Comparison of ENCODE assay signal across 21 cellular contexts in genomic region chr20:54510546-54511129, GRCh38. TPM values are rescaled to one million over a fixed set of nuclear protein-coding genes. Genes with fewer than 3 reads are reported as not detected.
A peak's percentile ranks its signal among the peaks of the same experiment; 100 is the strongest.
DNase-seq lines count a peak whose midpoint lies in the region; ATAC-seq, FAIRE-seq and TF ChIP-seq lines count a peak whose summit lies in the region.
"Had no signal": no experiment of that assay in that cellular context is flagged by ENCODE, and none has a peak within 500 bp of the region (broad histone marks: within the 10 kb centered on the region; RNA-seq: fewer than 3 reads in every experiment).

No MANE protein-coding gene starts in this region.

- no peak overlapping the region for H2AFZ ChIP-seq in astrocyte (ENCODE audit: low read depth, low read length)

- H3K36me3 ChIP-seq in astrocyte (ENCODE audit: insufficient read depth, low read length): no peaks in the 10 kb centered on the region
- H3K36me3 ChIP-seq: Peyer's patch, upper lobe of right lung had no signal

- H3K9me3 Mint-ChIP-seq in astrocyte (ENCODE audit: unreplicated experiment): no peaks in the 10 kb centered on the region
- H3K9me3 Mint-ChIP-seq in nephron progenitor cell: peaks cover 9% of the 10 kb centered on the region
- H3K9me3 Mint-ChIP-seq: activated CD4-positive, alpha-beta memory T cell treated with anti-CD3 and anti-CD28 coated beads, Interleukin-2, amount 10 ng/mL, durations not matched to agents 7 days and 5 days had no signal

- H4K20me1 ChIP-seq in astrocyte (ENCODE audit: insufficient read depth, low read length): no peaks in the 10 kb centered on the region

- no peaks in the 10 kb centered on the region for H3K27me3 ChIP-seq in astrocyte (ENCODE audit: insufficient read depth, low read length)
- H3K27me3 ChIP-seq: Peyer's patch, upper lobe of right lung had no signal

- H3K27me3 Mint-ChIP-seq in astrocyte (ENCODE audit: low read depth, unreplicated experiment) (no peaks in the 10 kb centered on the region), nephron progenitor cell (ENCODE audit: low read depth, poor library complexity) (peaks cover 3% of the 10 kb centered on the region)
- H3K27me3 Mint-ChIP-seq: activated CD4-positive, alpha-beta memory T cell treated with anti-CD3 and anti-CD28 coated beads, Interleukin-2, amount 10 ng/mL, durations not matched to agents 7 days and 5 days; activated naive CD8-positive, alpha-beta T cell treated with anti-CD3 and anti-CD28 coated beads, Interleukin-2, amount 10 ng/mL, durations not matched to agents 7 days and 5 days; CD4-positive, alpha-beta T cell; progenitor cell of endocrine pancreas had no signal

- H3K4me1 Mint-ChIP-seq in astrocyte (ENCODE audit: low read depth, unreplicated experiment) (no peaks in the 10 kb centered on the region), nephron progenitor cell (no peaks in the 10 kb centered on the region)
- H3K4me1 Mint-ChIP-seq: activated CD4-positive, alpha-beta memory T cell treated with anti-CD3 and anti-CD28 coated beads, Interleukin-2, amount 10 ng/mL, durations not matched to agents 7 days and 5 days; activated naive CD8-positive, alpha-beta T cell treated with anti-CD3 and anti-CD28 coated beads, Interleukin-2, amount 10 ng/mL, durations not matched to agents 7 days and 5 days had no signal

- ATAC-seq in GM21360 (IDR thresholded peaks at IDR 0.05; ENCODE audit: unreplicated experiment) (no peak), GM21526 (IDR thresholded peaks at IDR 0.05; ENCODE audit: low FRiP score, unreplicated experiment) (no peak)
- ATAC-seq: K562; stimulated activated naive CD8-positive, alpha-beta T cell treated with anti-CD3 and anti-CD28 coated beads, Interleukin-15, Interleukin-2, amounts not matched to agents 100 U/mL and 50 U/mL, for 24 hours; upper lobe of right lung had no signal

- no peak for FAIRE-seq in astrocyte (lab: Jason Lieb, UNC)
- FAIRE-seq: K562 had no signal

- H3K4me1 ChIP-seq in astrocyte (ENCODE audit: insufficient read depth, low read length): no peaks in the 10 kb centered on the region
- H3K4me1 ChIP-seq: Peyer's patch, upper lobe of right lung had no signal

- no peaks in the 10 kb centered on the region for H3K9me3 ChIP-seq in astrocyte (ENCODE audit: insufficient read depth, low read depth, low read length)
- H3K9me3 ChIP-seq: upper lobe of right lung had no signal

- H3K4me3 ChIP-seq in astrocyte (ENCODE audit: insufficient read depth, low read depth, low read length): no peak overlapping the region
- H3K4me3 ChIP-seq: K562, Peyer's patch, upper lobe of right lung had no signal

- DNase-seq in ELF-1 (ENCODE audit: low read depth, low spot score) (peak; percentile 79), astrocyte (ENCODE audit: low read depth) (peak; percentile 22), globus pallidus (ENCODE audit: low spot score) (peak; percentile 26), nephron progenitor cell (peak; percentile 14), foreskin melanocyte (no peak), NCI-H2196 (lab: John Stamatoyannopoulos, UW; ENCODE audit: unreplicated experiment) (no peak)
- DNase-seq: activated CD4-positive, alpha-beta memory T cell treated with anti-CD3 and anti-CD28 coated beads, Interleukin-2, amount 10 ng/mL, durations not matched to agents 7 days and 5 days; activated naive CD8-positive, alpha-beta T cell treated with anti-CD3 and anti-CD28 coated beads, Interleukin-2, amount 10 ng/mL, durations not matched to agents 7 days and 5 days; CD4-positive, alpha-beta T cell; DMS79 treated with DMSO at 0.1 percent for 48 hours; NCI-H1092; NCI-H2171 treated with DMSO at 0.1 percent for 48 hours; NCI-H82; Peyer's patch; stimulated activated naive CD8-positive, alpha-beta T cell treated with anti-CD3 and anti-CD28 coated beads, Interleukin-15, Interleukin-2, amounts not matched to agents 100 U/mL and 50 U/mL, for 24 hours; upper lobe of right lung had no signal

- no peak overlapping the region for H3K9ac ChIP-seq in astrocyte (ENCODE audit: low read length)

- H3K36me3 Mint-ChIP-seq in astrocyte (ENCODE audit: low read depth, unreplicated experiment) (no peaks in the 10 kb centered on the region), nephron progenitor cell (ENCODE audit: low read depth) (no peaks in the 10 kb centered on the region)
- H3K36me3 Mint-ChIP-seq: activated naive CD8-positive, alpha-beta T cell treated with anti-CD3 and anti-CD28 coated beads, Interleukin-2, amount 10 ng/mL, durations not matched to agents 7 days and 5 days had no signal

- H3K27ac Mint-ChIP-seq in astrocyte (ENCODE audit: unreplicated experiment) (no peak overlapping the region), nephron progenitor cell (no peak overlapping the region)
- H3K27ac Mint-ChIP-seq: activated CD4-positive, alpha-beta memory T cell treated with anti-CD3 and anti-CD28 coated beads, Interleukin-2, amount 10 ng/mL, durations not matched to agents 7 days and 5 days; activated naive CD8-positive, alpha-beta T cell treated with anti-CD3 and anti-CD28 coated beads, Interleukin-2, amount 10 ng/mL, durations not matched to agents 7 days and 5 days; CD4-positive, alpha-beta T cell; progenitor cell of endocrine pancreas had no signal

- H3K27ac ChIP-seq in astrocyte (ENCODE audit: low read depth, low read length): no peak overlapping the region
- H3K27ac ChIP-seq: epithelial cell of prostate, Peyer's patch, upper lobe of right lung had no signal

- TF ChIP-seq CTCF in astrocyte (IDR thresholded peaks at IDR 0.05; ENCODE audit: insufficient read depth, low read depth, low read length): no peak
- no peak for TF ChIP-seq CTCF in nephron progenitor cell (IDR thresholded peaks at IDR 0.05)

- no peaks in the 10 kb centered on the region for H3K79me2 ChIP-seq in astrocyte (ENCODE audit: insufficient read depth, low read length)

- H3K4me3 Mint-ChIP-seq in astrocyte (ENCODE audit: unreplicated experiment): no peak overlapping the region
- H3K4me3 Mint-ChIP-seq in nephron progenitor cell: no peak overlapping the region
- H3K4me3 Mint-ChIP-seq: activated CD4-positive, alpha-beta memory T cell treated with anti-CD3 and anti-CD28 coated beads, Interleukin-2, amount 10 ng/mL, durations not matched to agents 7 days and 5 days; activated naive CD8-positive, alpha-beta T cell treated with anti-CD3 and anti-CD28 coated beads, Interleukin-2, amount 10 ng/mL, durations not matched to agents 7 days and 5 days; CD4-positive, alpha-beta T cell had no signal

- H3K4me2 ChIP-seq in astrocyte (ENCODE audit: low read length): no peak overlapping the region

RNA-seq across cellular contexts. Expression of gene DOK5, which starts 35.2 kb away (rescaled TPM):
- total RNA-seq in astrocyte: 0.82 and 1.2 TPM in 2 replicates
- total RNA-seq: activated CD4-positive, alpha-beta memory T cell treated with anti-CD3 and anti-CD28 coated beads, Interleukin-2, amount 10 ng/mL, durations not matched to agents 7 days and 5 days; activated naive CD8-positive, alpha-beta T cell treated with anti-CD3 and anti-CD28 coated beads, Interleukin-2, amount 10 ng/mL, durations not matched to agents 7 days and 5 days; CD4-positive, alpha-beta T cell; K562 had no signal

Comparison
In these comparisons a context has a peak if more than half of its experiments do, and no peak if none do; other contexts are left out.
1. DNase-seq: peak in ELF-1 (single experiment), astrocyte (single experiment), globus pallidus (single experiment) and nephron progenitor cell (single experiment); none in foreskin melanocyte (single experiment) and NCI-H2196 (single experiment).